In the genomic region with DNA sequence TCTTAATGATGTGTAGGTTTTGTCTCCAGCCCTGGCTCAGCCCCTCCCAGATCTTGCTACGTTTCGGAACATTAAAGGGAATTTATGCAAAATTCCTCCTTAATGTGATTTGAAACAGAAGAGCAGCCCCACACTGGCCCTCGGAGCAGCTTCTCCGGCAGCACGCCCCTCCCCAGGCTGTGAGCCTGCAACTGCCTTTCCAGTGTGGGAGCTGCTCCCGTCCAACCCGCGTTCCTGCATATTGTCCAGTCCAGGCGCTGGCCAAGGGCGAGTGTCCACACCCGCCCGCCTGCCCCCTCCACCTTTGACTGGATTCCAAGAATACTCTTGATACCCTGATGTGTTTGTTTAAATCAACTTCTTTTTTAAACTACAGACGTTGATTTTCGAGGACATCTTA, we compare ENCODE assay signal across 17 cellular contexts.
"Had no signal": no experiment of that assay in that cellular context is flagged by ENCODE, and none has a peak within 500 bp of the region (broad histone marks: within the 10 kb centered on the region; RNA-seq: fewer than 3 reads in every experiment).

No MANE protein-coding gene starts in this region.

- FAIRE-seq: islet of Langerhans, TTC549 had no signal

- DNase-seq: activated CD4-positive, alpha-beta T cell treated with anti-CD3 and anti-CD28 coated beads, Interleukin-2, amount 50 U/mL, for 4 hours; activated gamma-delta T cell treated with Interleukin-2 at 50 U/mL for 16 hours; adrenal gland; foreskin fibroblast; hippocampal formation; left colon; mammary epithelial cell; midbrain; sigmoid colon; stimulated activated naive CD4-positive, alpha-beta T cell; SW 1271; tibial artery; uterus had no signal

- H3K9me3 ChIP-seq: adrenal gland, sigmoid colon, tibial artery, uterus had no signal

- ATAC-seq: activated naive CD4-positive, alpha-beta T cell treated with anti-CD3 and anti-CD28 coated beads, Interleukin-2, amount 50 U/mL, for 72 hours; left colon had no signal

- H3K4me1 ChIP-seq: adrenal gland, uterus had no signal

- H3K27me3 ChIP-seq: adrenal gland, cardiac muscle cell, uterus had no signal

- H3K4me3 ChIP-seq: adrenal gland, cardiac muscle cell, sigmoid colon, tibial artery, uterus had no signal

- H3K27ac ChIP-seq: adrenal gland, cardiac muscle cell, sigmoid colon, tibial artery, uterus had no signal

- H3K36me3 ChIP-seq: adrenal gland, cardiac muscle cell, sigmoid colon, tibial artery, uterus had no signal
